Comparison of ENCODE assay signal across 20 cellular contexts in genomic region chr4:2879026-2879425, GRCh38. TPM values are rescaled to one million over a fixed set of nuclear protein-coding genes. Genes with fewer than 3 reads are reported as not detected.
DNase-seq lines count a peak whose midpoint lies in the region; ATAC-seq and TF ChIP-seq lines count a peak whose summit lies in the region.
"Had no signal": no experiment of that assay in that cellular context is flagged by ENCODE, and none has a peak within 500 bp of the region (broad histone marks: within the 10 kb centered on the region; RNA-seq: fewer than 3 reads in every experiment).

No MANE protein-coding gene starts in this region.

- no peak for DNase-seq in heart left ventricle
- DNase-seq in left cardiac atrium: no peak
- peak; percentile 89 for DNase-seq in WERI-Rb-1
- DNase-seq in effector memory CD8-positive, alpha-beta T cell: no peak
- DNase-seq in stimulated activated naive B cell treated with anti-CD40 and anti-IgM and Interleukin-4, amounts not matched to agents 10 μg/mL and 1 μg/mL and 100 μg/mL, for 72 hours: no peak
- DNase-seq in occipital lobe (lab: John Stamatoyannopoulos, UW): no peak
- DNase-seq in DMS53 treated with DMSO at 0.1 percent for 48 hours (lab: John Stamatoyannopoulos, UW; ENCODE audit: unreplicated experiment): no peak
- no peak for DNase-seq in MG63
- DNase-seq: activated CD4-positive, CD25-positive, alpha-beta regulatory T cell treated with anti-CD3 and anti-CD28 coated beads, Interleukin-2, amount 50 U/mL, for 72 hours; activated T-cell treated with anti-CD3 and anti-CD28 coated beads for 4 hours; DND-41; foreskin fibroblast; kidney glomerular epithelial cell; MV-4-11; NCI-H1930; NCI-H446; SK-N-SH; T-helper 9 cell had no signal

- 49 to 63% (median 57%) methylated on average over 5 of the region's 5 CpGs for WGBS in heart left ventricle, 4 donors

- H3K4me1 ChIP-seq in heart left ventricle: peaks cover 0 to 45% (median 18%) of the 10 kb centered on the region in 12 donors

- peak overlapping the region; percentile 71 to 73 for H3K27ac Mint-ChIP-seq in effector memory CD8-positive, alpha-beta T cell
- H3K27ac Mint-ChIP-seq in stimulated activated naive B cell treated with anti-CD40 and anti-IgM and Interleukin-4, amounts not matched to agents 10 μg/mL and 1 μg/mL and 100 μg/mL, for 72 hours: peak overlapping the region; percentile 65

- H3K27me3 Mint-ChIP-seq in effector memory CD8-positive, alpha-beta T cell: no peaks in the 10 kb centered on the region
- H3K27me3 Mint-ChIP-seq in stimulated activated naive B cell treated with anti-CD40 and anti-IgM and Interleukin-4, amounts not matched to agents 10 μg/mL and 1 μg/mL and 100 μg/mL, for 72 hours: no peaks in the 10 kb centered on the region

- peaks cover 59% of the 10 kb centered on the region for H3K36me3 Mint-ChIP-seq in effector memory CD8-positive, alpha-beta T cell (ENCODE audit: insufficient read depth)
- peaks cover 14 to 43% of the 10 kb centered on the region in 2 donors for H3K36me3 Mint-ChIP-seq in stimulated activated naive B cell treated with anti-CD40 and anti-IgM and Interleukin-4, amounts not matched to agents 10 μg/mL and 1 μg/mL and 100 μg/mL, for 72 hours

- H3K4me3 ChIP-seq in heart left ventricle (no peak overlapping the region), WERI-Rb-1 (ENCODE audit: low read depth, low read length) (no peak overlapping the region), MG63 (no peak overlapping the region)
- H3K4me3 ChIP-seq: K562 had no signal

- TF ChIP-seq CTCF in heart left ventricle (IDR thresholded peaks at IDR 0.05): no peak
- no peak for TF ChIP-seq CTCF in WERI-Rb-1 (IDR thresholded peaks at IDR 0.05; ENCODE audit: low read depth, low read length)

- ATAC-seq in heart left ventricle (peak in 3 of 4 donors; percentile 25 to 39 (median 31)), left cardiac atrium (no peak)
- ATAC-seq in effector memory CD8-positive, alpha-beta T cell (replicated peaks): no peak
- ATAC-seq in stimulated activated naive B cell treated with anti-CD40 and anti-IgM and Interleukin-4, amounts not matched to agents 10 μg/mL and 1 μg/mL and 100 μg/mL, for 72 hours (replicated peaks): no peak
- ATAC-seq: K562 had no signal

- no peak overlapping the region for H3K27ac ChIP-seq in heart left ventricle
- H3K27ac ChIP-seq in WERI-Rb-1: peak overlapping the region; percentile 97
- H3K27ac ChIP-seq: epithelial cell of prostate had no signal

- H3K4me1 Mint-ChIP-seq in effector memory CD8-positive, alpha-beta T cell (ENCODE audit: low read depth in 2 of 2): peaks cover 11 to 41% of the 10 kb centered on the region in 2 donors
- peaks cover 13 to 27% of the 10 kb centered on the region in 2 donors for H3K4me1 Mint-ChIP-seq in stimulated activated naive B cell treated with anti-CD40 and anti-IgM and Interleukin-4, amounts not matched to agents 10 μg/mL and 1 μg/mL and 100 μg/mL, for 72 hours

- H3K4me3 Mint-ChIP-seq in effector memory CD8-positive, alpha-beta T cell: no peak overlapping the region
- no peak overlapping the region for H3K4me3 Mint-ChIP-seq in stimulated activated naive B cell treated with anti-CD40 and anti-IgM and Interleukin-4, amounts not matched to agents 10 μg/mL and 1 μg/mL and 100 μg/mL, for 72 hours

- no peak for TF ChIP-seq POLR2A in heart left ventricle (IDR thresholded peaks at IDR 0.05)

- H3K27me3 ChIP-seq in heart left ventricle: no peaks in the 10 kb centered on the region
- no peaks in the 10 kb centered on the region for H3K27me3 ChIP-seq in WERI-Rb-1 (ENCODE audit: insufficient read depth, low read depth, severe bottlenecking)
- no peaks in the 10 kb centered on the region for H3K27me3 ChIP-seq in MG63

- no peaks in the 10 kb centered on the region for H3K9me3 ChIP-seq in heart left ventricle
- no peaks in the 10 kb centered on the region for H3K9me3 ChIP-seq in WERI-Rb-1 (ENCODE audit: severe bottlenecking)
- no peaks in the 10 kb centered on the region for H3K9me3 ChIP-seq in MG63
- H3K9me3 ChIP-seq: SK-N-SH had no signal

- intact Hi-C loops in heart left ventricle (cut with DNase I) (no loop called here), left cardiac atrium (cut with DNase I) (no loop called here)

- H3K36me3 ChIP-seq in heart left ventricle: peaks cover 0 to 79% (median 69%) of the 10 kb centered on the region in 9 donors
- H3K36me3 ChIP-seq in WERI-Rb-1: peaks cover 71% of the 10 kb centered on the region
- peaks cover 3% of the 10 kb centered on the region; the same call in 1 of the 2 replicates for H3K36me3 ChIP-seq in MG63

- H3K9me3 Mint-ChIP-seq in effector memory CD8-positive, alpha-beta T cell: no peaks in the 10 kb centered on the region
- no peaks in the 10 kb centered on the region for H3K9me3 Mint-ChIP-seq in stimulated activated naive B cell treated with anti-CD40 and anti-IgM and Interleukin-4, amounts not matched to agents 10 μg/mL and 1 μg/mL and 100 μg/mL, for 72 hours

RNA-seq across cellular contexts. Expression of gene ADD1, which starts 35.4 kb away (rescaled TPM):
- total RNA-seq in heart left ventricle: 100 to 1,000 TPM; 179 to 275 (median 215) TPM
- 100 to 1,000 TPM; 193 to 269 TPM for polyA plus RNA-seq in heart left ventricle
- total RNA-seq in left cardiac atrium: 100 to 1,000 TPM; 200 to 209 TPM
- total RNA-seq in occipital lobe: 166 TPM
- 62.5 and 77.3 TPM in 2 replicates for total RNA-seq in MG63 (2014; rRNA removed; shearing (Covaris generic); ENCODE audit: low replicate concordance)

Comparison
In these comparisons a context has a peak if more than half of its experiments do, and no peak if none do; other contexts are left out.
1. ATAC-seq: peak in heart left ventricle (3 of 4); none in left cardiac atrium (0 of 2), effector memory CD8-positive, alpha-beta T cell (single experiment) and stimulated activated naive B cell treated with anti-CD40 and anti-IgM and Interleukin-4, amounts not matched to agents 10 μg/mL and 1 μg/mL and 100 μg/mL, for 72 hours (0 of 2).